ENCODE assay signal across 1 cellular context in genomic region chr9:81687521-81688261, GRCh38.
TF ChIP-seq lines count a peak whose summit lies in the region.

No MANE protein-coding gene starts in this region.

TF ChIP-seq in WTC11, 78 proteins besides CTCF, POLR2A, EP300 and RAD21 (continued from another document and continues in another):
- TF ChIP-seq ATF6 (CRISPR knock-in tag; IDR thresholded peaks at IDR 0.05) = no peak
- no peak for TF ChIP-seq USF2 (CRISPR knock-in tag; IDR thresholded peaks at IDR 0.05)
- peak; percentile 7; the same call in 1 of the 2 replicates for TF ChIP-seq MAX (CRISPR knock-in tag; IDR thresholded peaks at IDR 0.05)
- TF ChIP-seq NFATC4 (CRISPR knock-in tag; IDR thresholded peaks at IDR 0.05) = no peak
- TF ChIP-seq EMX1 (CRISPR knock-in tag; IDR thresholded peaks at IDR 0.05) = no peak
- no peak for TF ChIP-seq RORB (CRISPR knock-in tag; IDR thresholded peaks at IDR 0.05)
- no peak for TF ChIP-seq OVOL2 (CRISPR knock-in tag; IDR thresholded peaks at IDR 0.05; ENCODE audit: borderline replicate concordance)
- no peak for TF ChIP-seq NR2C2 (CRISPR knock-in tag; IDR thresholded peaks at IDR 0.05)
- no peak for TF ChIP-seq NFE2L1 (CRISPR knock-in tag; IDR thresholded peaks at IDR 0.05)
- TF ChIP-seq PRDM15 (CRISPR knock-in tag; IDR thresholded peaks at IDR 0.05) = no peak
- TF ChIP-seq JAZF1 (CRISPR knock-in tag; IDR thresholded peaks at IDR 0.05) = no peak
- no peak for TF ChIP-seq JUN (CRISPR knock-in tag; IDR thresholded peaks at IDR 0.05)
- TF ChIP-seq ATF1 (CRISPR knock-in tag; IDR thresholded peaks at IDR 0.05) = no peak
- TF ChIP-seq SMAD3 (CRISPR knock-in tag; IDR thresholded peaks at IDR 0.05; ENCODE audit: borderline replicate concordance) = no peak
- TF ChIP-seq ETV6 (CRISPR knock-in tag; IDR thresholded peaks at IDR 0.05) = peak; percentile 80
- no peak for TF ChIP-seq PREB (CRISPR knock-in tag; IDR thresholded peaks at IDR 0.05; ENCODE audit: borderline replicate concordance)
- no peak for TF ChIP-seq ZBTB21 (CRISPR knock-in tag; IDR thresholded peaks at IDR 0.05; ENCODE audit: borderline replicate concordance)
- TF ChIP-seq ZNF423 (CRISPR knock-in tag; IDR thresholded peaks at IDR 0.05) = no peak
- TF ChIP-seq TEAD4 (CRISPR knock-in tag; IDR thresholded peaks at IDR 0.05) = no peak
- TF ChIP-seq GTF2I (CRISPR knock-in tag; conservative IDR thresholded peaks at IDR 0.05) = no peak
- no peak for TF ChIP-seq CBFB (CRISPR knock-in tag; IDR thresholded peaks at IDR 0.05; ENCODE audit: low read depth)
- TF ChIP-seq TP53 (CRISPR knock-in tag; IDR thresholded peaks at IDR 0.05) = no peak; the same call in 1 of the 2 replicates
- TF ChIP-seq NFYB (CRISPR knock-in tag; conservative IDR thresholded peaks at IDR 0.05; ENCODE audit: low read depth) = no peak
- no peak for TF ChIP-seq ZNF425 (CRISPR knock-in tag; conservative IDR thresholded peaks at IDR 0.05)
- TF ChIP-seq ATF3 (CRISPR knock-in tag; conservative IDR thresholded peaks at IDR 0.05) = no peak
- no peak for TF ChIP-seq ZNF219 (CRISPR knock-in tag; IDR thresholded peaks at IDR 0.05; ENCODE audit: borderline replicate concordance)
- TF ChIP-seq ZNF512 (CRISPR knock-in tag; IDR thresholded peaks at IDR 0.05; ENCODE audit: borderline replicate concordance) = 0 out of 2 replicates have a peak, but pooled peaks have one; percentile 19
- TF ChIP-seq FOXK1 (CRISPR knock-in tag; IDR thresholded peaks at IDR 0.05) = peak; percentile 93
- no peak for TF ChIP-seq IRF2 (CRISPR knock-in tag; IDR thresholded peaks at IDR 0.05; ENCODE audit: borderline replicate concordance, low read depth)
- TF ChIP-seq HMGXB4 (CRISPR knock-in tag; IDR thresholded peaks at IDR 0.05) = no peak; the same call in none of the 2 replicates
- TF ChIP-seq USF1 (CRISPR knock-in tag; IDR thresholded peaks at IDR 0.05) = no peak; the same call in 1 of the 2 replicates
- TF ChIP-seq ZNF396 (CRISPR knock-in tag; IDR thresholded peaks at IDR 0.05; ENCODE audit: borderline replicate concordance) = no peak
- no peak for TF ChIP-seq CREB1 (CRISPR knock-in tag; IDR thresholded peaks at IDR 0.05)
- TF ChIP-seq AFF4 (CRISPR knock-in tag; IDR thresholded peaks at IDR 0.05; ENCODE audit: borderline replicate concordance) = no peak
- TF ChIP-seq ZSCAN18 (CRISPR knock-in tag; IDR thresholded peaks at IDR 0.05) = no peak
- TF ChIP-seq GABPB1 (CRISPR knock-in tag; IDR thresholded peaks at IDR 0.05) = no peak
- no peak for TF ChIP-seq KAT7 (CRISPR knock-in tag; IDR thresholded peaks at IDR 0.05; ENCODE audit: borderline replicate concordance)
- no peak for TF ChIP-seq CDX4 (CRISPR knock-in tag; IDR thresholded peaks at IDR 0.05; ENCODE audit: borderline replicate concordance)
